23 cellular contexts compared by ENCODE assay signal in the genomic region with DNA sequence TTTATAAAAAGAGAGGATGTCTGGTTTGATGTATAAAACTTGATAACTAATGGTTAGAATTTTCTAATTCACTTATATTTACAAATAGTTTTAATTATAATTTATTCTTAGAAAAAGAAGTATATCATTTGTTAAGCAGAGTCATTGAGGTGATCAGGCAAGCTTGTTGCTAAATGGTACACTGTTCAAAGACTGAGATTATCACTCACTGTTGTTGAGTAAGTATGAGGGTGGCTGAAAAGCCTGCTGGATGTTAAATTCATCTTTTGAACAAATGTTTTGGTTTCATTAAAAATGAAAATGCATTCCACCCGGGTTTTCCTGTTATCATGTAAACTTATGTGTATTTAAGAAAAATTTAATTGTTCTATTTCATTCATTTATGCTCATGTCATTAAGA.
A peak's percentile ranks its signal among the peaks of the same experiment; 100 is the strongest.
DNase-seq lines count a peak whose midpoint lies in the region; TF ChIP-seq lines count a peak whose summit lies in the region.
"Had no signal": no experiment of that assay in that cellular context is flagged by ENCODE, and none has a peak within 500 bp of the region (broad histone marks: within the 10 kb centered on the region; RNA-seq: fewer than 3 reads in every experiment).

No MANE protein-coding gene starts in this region.

- H3K4me1 ChIP-seq in HEK293 (ENCODE audit: control insufficient read depth, insufficient read depth, low read length) = peaks cover 35% of the 10 kb centered on the region
- peaks cover 3% of the 10 kb centered on the region for H3K4me1 ChIP-seq in parathyroid adenoma
- H3K4me1 ChIP-seq in ascending aorta = no peaks in the 10 kb centered on the region
- H3K4me1 ChIP-seq: BLaER1 had no signal

- intact Hi-C loops in ascending aorta (cut with DNase I) = no loop called here

- H2AFZ ChIP-seq in parathyroid adenoma = no peak overlapping the region

- H3K4me3 ChIP-seq in HEK293 (ENCODE audit: low read depth, low read length) (no peak overlapping the region), parathyroid adenoma (ENCODE audit: low read depth, low read length) (no peak overlapping the region), ascending aorta (no peak overlapping the region)
- H3K4me3 ChIP-seq: BLaER1, GM12878 had no signal

- CTCF ChIA-PET in HEK293 (lab: Yijun Ruan, JAX) = no interaction called here

- H3K4me2 ChIP-seq in parathyroid adenoma (ENCODE audit: low read length) = peak overlapping the region; percentile 54
- H3K4me2 ChIP-seq: BLaER1 had no signal

- H3K27ac ChIP-seq in HEK293 (ENCODE audit: extremely low read depth, low read depth, low read length) = no peak overlapping the region
- no peak overlapping the region for H3K27ac ChIP-seq in parathyroid adenoma
- no peak overlapping the region for H3K27ac ChIP-seq in ascending aorta
- H3K27ac ChIP-seq: BLaER1 had no signal

- H3K27me3 ChIP-seq in parathyroid adenoma (ENCODE audit: control insufficient read depth, insufficient read depth, low read length) (no peaks in the 10 kb centered on the region), ascending aorta (no peaks in the 10 kb centered on the region)
- H3K27me3 ChIP-seq: BE2C, BLaER1 had no signal

- no peak overlapping the region for H3K9ac ChIP-seq in parathyroid adenoma
- H3K9ac ChIP-seq: BLaER1 had no signal

- H3K36me3 ChIP-seq in HEK293 (ENCODE audit: control insufficient read depth in 2 of 2, insufficient read depth in 1 of 2, low read length in 2 of 2) (no peaks in the 10 kb centered on the region), parathyroid adenoma (ENCODE audit: control insufficient read depth, insufficient read depth, low read length) (no peaks in the 10 kb centered on the region), ascending aorta (no peaks in the 10 kb centered on the region)
- H3K36me3 ChIP-seq: BE2C, BLaER1 had no signal

- POLR2A ChIA-PET in HEK293 (lab: Yijun Ruan, JAX) = no interaction called here

- H3K9me3 ChIP-seq in HEK293 (ENCODE audit: control insufficient read depth, insufficient read depth, low read depth, low read length) (no peaks in the 10 kb centered on the region), parathyroid adenoma (ENCODE audit: control insufficient read depth, low read length) (no peaks in the 10 kb centered on the region), ascending aorta (no peaks in the 10 kb centered on the region)
- H3K9me3 ChIP-seq: BE2C, BLaER1 had no signal

- DNase-seq in NCI-H69 (lab: John Stamatoyannopoulos, UW) = peak; percentile 55
- DNase-seq in amniotic epithelial cell (ENCODE audit: low read depth) = peak; percentile 7
- no peak for DNase-seq in activated naive CD4-positive, alpha-beta T cell (lab: John Stamatoyannopoulos, UW)
- no peak for DNase-seq in erythroblast (lab: John Stamatoyannopoulos, UW)
- no peak for DNase-seq in KG1 (lab: John Stamatoyannopoulos, UW)
- no peak for DNase-seq in ascending aorta (ENCODE audit: low spot score in 2 of 2)
- DNase-seq: 8988T; ACHN; BE2C; C1 segment of cervical spinal cord; CD4-positive, alpha-beta memory T cell; CD4-positive, CD25-positive, alpha-beta regulatory T cell; CD8-positive, alpha-beta memory T cell; COR-L47; DMS153; DMS53; DMS79; DND-41; GDM1 had no signal

- H3K79me2 ChIP-seq in parathyroid adenoma = no peaks in the 10 kb centered on the region

- TF ChIP-seq POLR2A in erythroblast (IDR thresholded peaks at IDR 0.05; ENCODE audit: low read length) = no peak

- TF ChIP-seq CTCF in HEK293 (tag by site-specific recombination; IDR thresholded peaks at IDR 0.05) (no peak), parathyroid adenoma (IDR thresholded peaks at IDR 0.05) (no peak), ascending aorta (IDR thresholded peaks at IDR 0.05) (no peak)

TF ChIP-seq in HEK293, 187 proteins besides CTCF, POLR2A, EP300 and RAD21:
- TF ChIP-seq EGR2 (tag by site-specific recombination; IDR thresholded peaks at IDR 0.05; ENCODE audit: low read depth) = no peak
- TF ChIP-seq ZNF211 (tag by site-specific recombination; IDR thresholded peaks at IDR 0.05; ENCODE audit: low read depth) = no peak
- TF ChIP-seq, protein P1, sequence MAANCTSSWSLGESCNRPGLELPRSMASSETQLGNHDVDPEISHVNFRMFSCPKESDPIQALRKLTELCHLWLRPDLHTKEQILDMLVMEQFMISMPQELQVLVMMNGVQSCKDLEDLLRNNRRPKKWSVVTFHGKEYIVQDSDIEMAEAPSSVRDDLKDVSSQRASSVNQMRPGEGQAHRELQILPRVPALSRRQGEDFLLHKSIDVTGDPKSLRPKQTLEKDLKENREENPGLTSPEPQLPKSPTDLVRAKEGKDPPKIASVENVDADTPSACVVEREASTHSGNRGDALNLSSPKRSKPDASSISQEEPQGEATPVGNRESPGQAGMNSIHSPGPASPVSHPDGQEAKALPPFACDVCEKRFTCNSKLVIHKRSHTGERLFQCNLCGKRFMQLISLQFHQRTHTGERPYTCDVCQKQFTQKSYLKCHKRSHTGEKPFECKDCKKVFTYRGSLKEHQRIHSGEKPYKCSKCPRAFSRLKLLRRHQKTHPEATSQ (tag by site-specific recombination; IDR thresholded peaks at IDR 0.05) = no peak
- no peak for TF ChIP-seq ZNF2 (tag by site-specific recombination; IDR thresholded peaks at IDR 0.05)
- TF ChIP-seq SCRT1 (tag by site-specific recombination; IDR thresholded peaks at IDR 0.05; ENCODE audit: borderline replicate concordance) = peak; percentile 3; the same call in 1 of the 2 replicates
- no peak for TF ChIP-seq BCL11B (tag by site-specific recombination; IDR thresholded peaks at IDR 0.05; ENCODE audit: low read depth)
- TF ChIP-seq, protein P2, sequence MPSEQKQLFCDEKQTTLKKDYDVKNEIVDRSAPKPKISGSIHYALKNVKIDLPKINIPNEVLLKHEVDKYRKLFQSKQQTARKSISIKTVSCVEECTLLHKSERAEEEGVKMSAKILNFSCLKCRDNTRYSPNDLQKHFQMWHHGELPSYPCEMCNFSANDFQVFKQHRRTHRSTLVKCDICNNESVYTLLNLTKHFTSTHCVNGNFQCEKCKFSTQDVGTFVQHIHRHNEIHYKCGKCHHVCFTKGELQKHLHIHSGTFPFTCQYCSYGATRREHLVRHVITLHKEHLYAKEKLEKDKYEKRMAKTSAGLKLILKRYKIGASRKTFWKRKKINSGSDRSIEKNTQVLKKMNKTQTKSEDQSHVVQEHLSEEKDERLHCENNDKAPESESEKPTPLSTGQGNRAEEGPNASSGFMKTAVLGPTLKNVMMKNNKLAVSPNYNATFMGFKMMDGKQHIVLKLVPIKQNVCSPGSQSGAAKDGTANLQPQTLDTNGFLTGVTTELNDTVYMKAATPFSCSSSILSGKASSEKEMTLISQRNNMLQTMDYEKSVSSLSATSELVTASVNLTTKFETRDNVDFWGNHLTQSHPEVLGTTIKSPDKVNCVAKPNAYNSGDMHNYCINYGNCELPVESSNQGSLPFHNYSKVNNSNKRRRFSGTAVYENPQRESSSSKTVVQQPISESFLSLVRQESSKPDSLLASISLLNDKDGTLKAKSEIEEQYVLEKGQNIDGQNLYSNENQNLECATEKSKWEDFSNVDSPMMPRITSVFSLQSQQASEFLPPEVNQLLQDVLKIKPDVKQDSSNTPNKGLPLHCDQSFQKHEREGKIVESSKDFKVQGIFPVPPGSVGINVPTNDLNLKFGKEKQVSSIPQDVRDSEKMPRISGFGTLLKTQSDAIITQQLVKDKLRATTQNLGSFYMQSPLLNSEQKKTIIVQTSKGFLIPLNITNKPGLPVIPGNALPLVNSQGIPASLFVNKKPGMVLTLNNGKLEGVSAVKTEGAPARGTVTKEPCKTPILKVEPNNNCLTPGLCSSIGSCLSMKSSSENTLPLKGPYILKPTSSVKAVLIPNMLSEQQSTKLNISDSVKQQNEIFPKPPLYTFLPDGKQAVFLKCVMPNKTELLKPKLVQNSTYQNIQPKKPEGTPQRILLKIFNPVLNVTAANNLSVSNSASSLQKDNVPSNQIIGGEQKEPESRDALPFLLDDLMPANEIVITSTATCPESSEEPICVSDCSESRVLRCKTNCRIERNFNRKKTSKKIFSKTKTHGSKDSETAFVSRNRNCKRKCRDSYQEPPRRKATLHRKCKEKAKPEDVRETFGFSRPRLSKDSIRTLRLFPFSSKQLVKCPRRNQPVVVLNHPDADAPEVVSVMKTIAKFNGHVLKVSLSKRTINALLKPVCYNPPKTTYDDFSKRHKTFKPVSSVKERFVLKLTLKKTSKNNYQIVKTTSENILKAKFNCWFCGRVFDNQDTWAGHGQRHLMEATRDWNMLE (tag by site-specific recombination; conservative IDR thresholded peaks at IDR 0.05; ENCODE audit: low read depth) = no peak

Comparison
In these comparisons a context has a peak if more than half of its experiments do, and no peak if none do; other contexts are left out.
1. DNase-seq: peak in NCI-H69 (single experiment) and amniotic epithelial cell (single experiment); none in activated naive CD4-positive, alpha-beta T cell (0 of 4), erythroblast (0 of 2), KG1 (single experiment) and ascending aorta (0 of 2).